ENCODE assay signal across 17 cellular contexts in the genomic region with DNA sequence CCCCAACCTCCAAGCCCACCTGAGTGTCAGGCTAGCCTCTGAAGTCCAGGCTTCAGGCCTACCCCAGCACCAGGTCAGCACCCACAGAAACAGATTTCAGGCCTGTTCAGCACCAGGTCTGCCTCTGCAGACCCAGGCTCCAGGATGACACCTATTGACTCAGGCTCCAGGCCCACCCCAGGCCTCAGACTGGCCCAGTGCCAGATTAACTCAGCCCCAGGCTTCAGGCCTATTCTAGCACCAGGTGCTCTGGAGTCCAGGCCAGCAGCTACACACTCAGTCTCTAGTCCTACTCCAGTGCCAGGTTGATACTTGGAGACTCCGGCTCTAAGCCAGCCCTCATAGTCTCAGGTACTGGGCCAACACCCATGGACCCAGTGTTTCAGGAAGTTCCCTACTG.
DNase-seq lines count a peak whose midpoint lies in the region; ATAC-seq and TF ChIP-seq lines count a peak whose summit lies in the region.
"Had no signal": no experiment of that assay in that cellular context is flagged by ENCODE, and none has a peak within 500 bp of the region (broad histone marks: within the 10 kb centered on the region; RNA-seq: fewer than 3 reads in every experiment).

No MANE protein-coding gene starts in this region.

- intact Hi-C loops in natural killer cell (cut with micrococcal nuclease) (no loop called here), spleen (cut with DNase I; ENCODE audit: low total_unique reads) (no loop called here)

- no peak for TF ChIP-seq POLR2A in spleen (IDR thresholded peaks at IDR 0.05)

- 90 to 100% (median 100%) methylated on average over 1 of the region's 1 CpG for WGBS in spleen, 5 donors

- peak; percentile 20 to 31 for ATAC-seq in natural killer cell treated with Interleukin-12 subunit alpha and Interleukin-12 subunit beta and Interleukin-15 and Interleukin-18, amount 100 ng/mL, for 72 hours
- ATAC-seq in natural killer cell, result no peak
- ATAC-seq in GM21723 (IDR thresholded peaks at IDR 0.05; ENCODE audit: unreplicated experiment), result no peak
- ATAC-seq: HepG2 had no signal

- TF ChIP-seq CTCF in natural killer cell (IDR thresholded peaks at IDR 0.05) (no peak), epithelial cell of esophagus (IDR thresholded peaks at IDR 0.05; ENCODE audit: insufficient read depth, low read depth, low read length, missing control alignments) (no peak), spleen (IDR thresholded peaks at IDR 0.05 in 8 of 11, conservative IDR thresholded peaks at IDR 0.05 in 3 of 11) (no peak)

- no peak overlapping the region for H3K4me3 ChIP-seq in epithelial cell of esophagus (ENCODE audit: low read length)
- H3K4me3 ChIP-seq in spleen, result no peak overlapping the region

- H3K27me3 ChIP-seq in spleen (replicated peaks in 1 of 7), result no peaks in the 10 kb centered on the region

- H3K36me3 ChIP-seq in spleen, result no peaks in the 10 kb centered on the region

- no peaks in the 10 kb centered on the region for H3K27me3 Mint-ChIP-seq in natural killer cell treated with Interleukin-12 subunit alpha and Interleukin-12 subunit beta and Interleukin-15 and Interleukin-18, amount 100 ng/mL, for 72 hours
- no peaks in the 10 kb centered on the region for H3K27me3 Mint-ChIP-seq in natural killer cell (ENCODE audit: low read depth in 2 of 2)
- H3K27me3 Mint-ChIP-seq: B cell; CD4-positive, alpha-beta T cell; IgD-negative memory B cell had no signal

- no peaks in the 10 kb centered on the region for H3K4me1 ChIP-seq in spleen

- H3K27ac Mint-ChIP-seq in natural killer cell treated with Interleukin-12 subunit alpha and Interleukin-12 subunit beta and Interleukin-15 and Interleukin-18, amount 100 ng/mL, for 72 hours, result no peak overlapping the region
- no peak overlapping the region for H3K27ac Mint-ChIP-seq in natural killer cell
- H3K27ac Mint-ChIP-seq: B cell; CD4-positive, alpha-beta T cell; H9; IgD-negative memory B cell had no signal

- H3K4me1 Mint-ChIP-seq in natural killer cell treated with Interleukin-12 subunit alpha and Interleukin-12 subunit beta and Interleukin-15 and Interleukin-18, amount 100 ng/mL, for 72 hours (ENCODE audit: low read depth in 2 of 2), result no peaks in the 10 kb centered on the region
- no peaks in the 10 kb centered on the region for H3K4me1 Mint-ChIP-seq in natural killer cell
- H3K4me1 Mint-ChIP-seq: B cell, H9 had no signal

- H3K36me3 Mint-ChIP-seq in natural killer cell treated with Interleukin-12 subunit alpha and Interleukin-12 subunit beta and Interleukin-15 and Interleukin-18, amount 100 ng/mL, for 72 hours, result peaks cover 8% of the 10 kb centered on the region
- H3K36me3 Mint-ChIP-seq in natural killer cell, result no peaks in the 10 kb centered on the region
- H3K36me3 Mint-ChIP-seq: IgD-negative memory B cell had no signal

- no peak overlapping the region for H3K27ac ChIP-seq in spleen

- peaks cover 9% of the 10 kb centered on the region for H3K9me3 Mint-ChIP-seq in natural killer cell treated with Interleukin-12 subunit alpha and Interleukin-12 subunit beta and Interleukin-15 and Interleukin-18, amount 100 ng/mL, for 72 hours
- peaks cover 12 to 18% of the 10 kb centered on the region in 2 donors for H3K9me3 Mint-ChIP-seq in natural killer cell

- no peak for DNase-seq in natural killer cell treated with Interleukin-12 subunit alpha and Interleukin-12 subunit beta and Interleukin-15 and Interleukin-18, amount 100 ng/mL, for 72 hours (ENCODE audit: low spot score)
- DNase-seq in natural killer cell (no peak), SHP77 (lab: John Stamatoyannopoulos, UW) (peak; percentile 60 to 64), epithelial cell of esophagus (ENCODE audit: low read depth) (peak; percentile 1), spleen (peak; percentile 58), NCI-H1694 (lab: John Stamatoyannopoulos, UW) (no peak), SW480 (ENCODE audit: low spot score) (no peak)
- DNase-seq: C1 segment of cervical spinal cord; Calu3; CD4-positive, alpha-beta T cell; DMS79 treated with DMSO at 0.1 percent for 48 hours; GF-D8; H9 had no signal

- H3K9me3 ChIP-seq in spleen, result peaks cover 0 to 56% (median 27%) of the 10 kb centered on the region in 8 donors

- no peak overlapping the region for H3K4me3 Mint-ChIP-seq in natural killer cell treated with Interleukin-12 subunit alpha and Interleukin-12 subunit beta and Interleukin-15 and Interleukin-18, amount 100 ng/mL, for 72 hours
- H3K4me3 Mint-ChIP-seq in natural killer cell, result no peak overlapping the region
- H3K4me3 Mint-ChIP-seq: B cell; CD4-positive, alpha-beta T cell; H9; IgD-negative memory B cell had no signal

Comparison
In these comparisons a context has a peak if more than half of its experiments do, and no peak if none do; other contexts are left out.
1. ATAC-seq: peak in natural killer cell treated with Interleukin-12 subunit alpha and Interleukin-12 subunit beta and Interleukin-15 and Interleukin-18, amount 100 ng/mL, for 72 hours (2 of 2); none in natural killer cell (0 of 3) and GM21723 (single experiment).
2. DNase-seq: peak in SHP77 (2 of 2), epithelial cell of esophagus (single experiment) and spleen (single experiment); none in natural killer cell treated with Interleukin-12 subunit alpha and Interleukin-12 subunit beta and Interleukin-15 and Interleukin-18, amount 100 ng/mL, for 72 hours (single experiment), natural killer cell (single experiment), NCI-H1694 (single experiment) and SW480 (single experiment).